25 cellular contexts compared by ENCODE assay signal in the genomic region with DNA sequence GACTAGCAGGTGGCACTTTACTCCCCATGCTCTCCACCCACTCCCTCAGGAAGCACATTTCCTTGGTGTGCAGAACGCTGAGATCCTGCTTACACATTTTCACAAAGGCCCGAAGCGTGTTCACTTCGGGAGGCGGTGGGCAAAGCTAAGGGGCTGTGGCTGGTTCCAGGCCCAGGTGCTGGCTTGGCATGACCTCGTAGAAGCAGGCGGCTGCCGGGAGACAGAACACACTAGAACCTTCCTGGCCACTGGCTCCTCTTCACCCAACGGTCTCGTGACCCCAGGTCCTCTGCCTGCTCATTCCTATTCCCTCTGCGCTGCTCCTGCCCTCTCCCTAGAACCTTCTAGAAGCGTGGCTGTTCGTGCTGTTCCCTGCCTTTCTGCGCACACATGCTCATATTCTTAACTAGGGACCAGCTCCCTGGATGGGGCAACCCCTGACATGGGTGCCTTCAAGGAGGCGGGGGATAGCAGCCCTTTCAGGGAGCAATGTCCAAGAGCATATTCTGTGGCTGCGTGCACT.
"Had no signal": no experiment of that assay in that cellular context is flagged by ENCODE, and none has a peak within 500 bp of the region (broad histone marks: within the 10 kb centered on the region; RNA-seq: fewer than 3 reads in every experiment).

No MANE protein-coding gene starts in this region.

- DNase-seq: heart right ventricle; islet precursor cell; left ventricle myocardium inferior; naive thymus-derived CD8-positive, alpha-beta T cell; nucleus accumbens; right lobe of liver; stimulated activated CD4-positive, alpha-beta T cell treated with anti-CD3 and anti-CD28 coated beads, Interleukin-1b, Interleukin-23, amount 100 ng/mL, for 48 hours; stimulated activated CD4-positive, alpha-beta T cell treated with anti-CD3 and anti-CD28 coated beads, Interleukin-2, amount 100 ng/mL, for 48 hours; stimulated activated CD4-positive, alpha-beta T cell treated with anti-CD3 and anti-CD28 coated beads, Interleukin-4, amount 100 ng/mL, for 4 hours; stimulated activated CD8-positive, alpha-beta memory T cell treated with anti-CD3 and anti-CD28 coated beads, Interleukin-4, amount 100 ng/mL, for 48 hours; stimulated activated naive B cell treated with anti-CD40 and anti-IgM and Interleukin-4, amounts not matched to agents 10 μg/mL and 1 μg/mL and 100 μg/mL, for 72 hours; stimulated activated naive CD8-positive, alpha-beta T cell treated with anti-CD3 and anti-CD28 coated beads, Interleukin-15, Interleukin-2, amounts not matched to agents 100 U/mL and 50 U/mL, for 24 hours; stomach; testis; thyroid gland; transverse colon had no signal

- H3K4me3 ChIP-seq: heart right ventricle, hepatocyte, left ventricle myocardium inferior, pancreas, right atrium auricular region, right lobe of liver, smooth muscle cell, stomach, testis, thyroid gland, transverse colon, upper lobe of left lung, vagina had no signal

- H3K9me3 ChIP-seq: heart right ventricle, pancreas, right atrium auricular region, stomach, testis, thyroid gland, transverse colon, upper lobe of left lung, vagina had no signal

- H3K4me3 Mint-ChIP-seq: memory B cell; naive thymus-derived CD8-positive, alpha-beta T cell; nephron; stimulated activated naive B cell treated with anti-CD40 and anti-IgM and Interleukin-4, amounts not matched to agents 10 μg/mL and 1 μg/mL and 100 μg/mL, for 72 hours had no signal

- H3K4me1 ChIP-seq: pancreas, right atrium auricular region, right lobe of liver, testis, thyroid gland, transverse colon, upper lobe of left lung, vagina had no signal

- H3K4me2 ChIP-seq: hepatocyte, smooth muscle cell had no signal

- H2AFZ ChIP-seq: hepatocyte had no signal

- H3K27ac ChIP-seq: heart right ventricle, hepatocyte, left ventricle myocardium inferior, pancreas, right atrium auricular region, right lobe of liver, stomach, testis, thyroid gland, transverse colon, upper lobe of left lung, vagina had no signal

- H3K79me2 ChIP-seq: hepatocyte had no signal

- H3K27ac Mint-ChIP-seq: memory B cell; naive thymus-derived CD8-positive, alpha-beta T cell; nephron; progenitor cell of endocrine pancreas; stimulated activated naive B cell treated with anti-CD40 and anti-IgM and Interleukin-4, amounts not matched to agents 10 μg/mL and 1 μg/mL and 100 μg/mL, for 72 hours had no signal

- H3K36me3 Mint-ChIP-seq: naive thymus-derived CD8-positive, alpha-beta T cell; stimulated activated naive B cell treated with anti-CD40 and anti-IgM and Interleukin-4, amounts not matched to agents 10 μg/mL and 1 μg/mL and 100 μg/mL, for 72 hours had no signal

- H3K36me3 ChIP-seq: heart right ventricle, left ventricle myocardium inferior, pancreas, right atrium auricular region, right lobe of liver, stomach, thyroid gland, transverse colon, upper lobe of left lung, vagina had no signal

- H3K4me1 Mint-ChIP-seq: memory B cell; stimulated activated naive B cell treated with anti-CD40 and anti-IgM and Interleukin-4, amounts not matched to agents 10 μg/mL and 1 μg/mL and 100 μg/mL, for 72 hours had no signal

- H3K27me3 ChIP-seq: hepatocyte, pancreas, right atrium auricular region, right lobe of liver, stomach, testis, thyroid gland, transverse colon, upper lobe of left lung, vagina had no signal

- H3K27me3 Mint-ChIP-seq: progenitor cell of endocrine pancreas had no signal

- ATAC-seq: heart right ventricle; naive thymus-derived CD8-positive, alpha-beta T cell; pancreas; right lobe of liver; stimulated activated naive B cell treated with anti-CD40 and anti-IgM and Interleukin-4, amounts not matched to agents 10 μg/mL and 1 μg/mL and 100 μg/mL, for 72 hours; stimulated activated naive CD8-positive, alpha-beta T cell treated with anti-CD3 and anti-CD28 coated beads, Interleukin-15, Interleukin-2, amounts not matched to agents 100 U/mL and 50 U/mL, for 24 hours had no signal
